14 cellular contexts compared by ENCODE assay signal in the genomic region with DNA sequence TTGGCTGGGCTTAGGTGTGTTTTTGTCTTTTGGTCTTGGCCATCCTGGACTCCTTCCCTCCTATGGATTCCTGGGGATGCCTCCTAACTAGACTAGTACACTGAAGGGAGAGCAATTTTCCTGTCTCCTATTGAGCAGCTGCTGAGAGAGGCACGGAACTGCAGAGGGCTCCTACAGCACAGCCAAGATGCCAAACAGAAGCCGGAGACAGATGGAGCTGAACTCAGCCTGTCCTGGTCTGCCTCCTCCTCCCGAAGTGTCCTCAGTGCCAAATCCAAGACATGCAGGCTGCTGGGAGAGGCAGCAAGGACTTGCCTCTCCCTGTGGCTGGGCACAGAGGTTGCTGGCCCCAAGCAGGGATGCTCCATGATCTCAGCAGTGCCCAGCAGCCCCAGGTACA.
DNase-seq lines count a peak whose midpoint lies in the region; ATAC-seq and TF ChIP-seq lines count a peak whose summit lies in the region.
"Had no signal": no experiment of that assay in that cellular context is flagged by ENCODE, and none has a peak within 500 bp of the region (broad histone marks: within the 10 kb centered on the region; RNA-seq: fewer than 3 reads in every experiment).

No MANE protein-coding gene starts in this region.

- CTCF ChIA-PET in AG04450 (lab: Charles Lee): no interaction called here

- H3K4me3 ChIP-seq in AG04450 (ENCODE audit: low read depth, low read length) (no peak overlapping the region), MG63 (no peak overlapping the region), esophagus muscularis mucosa (no peak overlapping the region)
- H3K4me3 ChIP-seq: cardiac muscle cell had no signal

- DNase-seq in AG04450 (ENCODE audit: low read depth, low spot score): no peak
- peak; percentile 8 for DNase-seq in MG63
- no peak for DNase-seq in esophagus muscularis mucosa (ENCODE audit: extremely low spot score)
- peak; percentile 72 for DNase-seq in occipital lobe (lab: John Stamatoyannopoulos, UW)
- DNase-seq in HuH-7 (ENCODE audit: low spot score): no peak
- DNase-seq in stimulated activated CD4-positive, alpha-beta T cell treated with anti-CD3 and anti-CD28 coated beads, Interleukin-4, amount 100 ng/mL, for 24 hours: no peak
- no peak for DNase-seq in activated T-cell treated with anti-CD3 and anti-CD28 coated beads, Interleukin-2, amount 50 U/mL, for 4 hours
- DNase-seq in posterior vena cava (ENCODE audit: low spot score): no peak
- DNase-seq: activated CD4-positive, alpha-beta T cell treated with anti-CD3 and anti-CD28 coated beads, Interleukin-2, amount 10 ng/mL, durations not matched to agents 24 days and 14 days; BE2C; NCI-H2029; nephron progenitor cell; T-helper 2 cell had no signal

- H3K4me3 Mint-ChIP-seq in activated T-cell treated with anti-CD3 and anti-CD28 coated beads, Interleukin-2, amount 50 U/mL, for 4 hours: no peak overlapping the region
- H3K4me3 Mint-ChIP-seq: activated CD4-positive, alpha-beta T cell treated with anti-CD3 and anti-CD28 coated beads, Interleukin-2, amount 10 ng/mL, durations not matched to agents 24 days and 14 days; nephron progenitor cell had no signal

- peaks cover 8% of the 10 kb centered on the region for H3K27me3 ChIP-seq in AG04450 (ENCODE audit: control insufficient read depth, insufficient read depth, low read length)
- H3K27me3 ChIP-seq in MG63: no peaks in the 10 kb centered on the region
- no peaks in the 10 kb centered on the region for H3K27me3 ChIP-seq in esophagus muscularis mucosa
- H3K27me3 ChIP-seq: BE2C, cardiac muscle cell had no signal

- H3K36me3 Mint-ChIP-seq in activated T-cell treated with anti-CD3 and anti-CD28 coated beads, Interleukin-2, amount 50 U/mL, for 4 hours (ENCODE audit: insufficient read depth): no peaks in the 10 kb centered on the region

- ATAC-seq in activated T-cell treated with anti-CD3 and anti-CD28 coated beads, Interleukin-2, amount 50 U/mL, for 4 hours: no peak

- H3K9me3 Mint-ChIP-seq in activated T-cell treated with anti-CD3 and anti-CD28 coated beads, Interleukin-2, amount 50 U/mL, for 4 hours: no peaks in the 10 kb centered on the region

- H3K27ac ChIP-seq in AG04450 (ENCODE audit: low read depth, low read length) (peak overlapping the region; percentile 21), esophagus muscularis mucosa (replicated peaks in 1 of 4) (no peak overlapping the region)
- H3K27ac ChIP-seq: cardiac muscle cell had no signal

- intact Hi-C loops in esophagus muscularis mucosa (cut with DNase I) (no loop called here), posterior vena cava (cut with DNase I) (loop anchor here in 1 of 2 donors (5.0 kb wide), 1 partner anchor 1396 kb away; no protein-coding TSS in a partner anchor)

- peaks cover 5 to 24% (median 18%) of the 10 kb centered on the region in 4 donors for H3K4me1 ChIP-seq in esophagus muscularis mucosa
- H3K4me1 ChIP-seq: BE2C had no signal

- peaks cover 13% of the 10 kb centered on the region for H3K27me3 Mint-ChIP-seq in activated T-cell treated with anti-CD3 and anti-CD28 coated beads, Interleukin-2, amount 50 U/mL, for 4 hours (ENCODE audit: low read depth)
- H3K27me3 Mint-ChIP-seq: activated CD4-positive, alpha-beta T cell treated with anti-CD3 and anti-CD28 coated beads, Interleukin-2, amount 10 ng/mL, durations not matched to agents 24 days and 14 days had no signal

- TF ChIP-seq EP300 in esophagus muscularis mucosa (IDR thresholded peaks at IDR 0.05): no peak

- TF ChIP-seq CTCF in AG04450 (IDR thresholded peaks at IDR 0.05; ENCODE audit: low read depth, low read length) (no peak), esophagus muscularis mucosa (IDR thresholded peaks at IDR 0.05) (peak in 2 of 3 experiments; percentile 15 to 28)

- H3K4me1 Mint-ChIP-seq in activated T-cell treated with anti-CD3 and anti-CD28 coated beads, Interleukin-2, amount 50 U/mL, for 4 hours (ENCODE audit: low read depth): no peaks in the 10 kb centered on the region

- POLR2A ChIA-PET in AG04450 (lab: Yijun Ruan, JAX): no interaction called here

- no peaks in the 10 kb centered on the region for H3K36me3 ChIP-seq in MG63
- H3K36me3 ChIP-seq in esophagus muscularis mucosa: no peaks in the 10 kb centered on the region
- H3K36me3 ChIP-seq: BE2C, cardiac muscle cell had no signal

- no peaks in the 10 kb centered on the region for H3K9me3 ChIP-seq in AG04450 (ENCODE audit: control insufficient read depth, insufficient read depth, low read length)
- H3K9me3 ChIP-seq in MG63: no peaks in the 10 kb centered on the region
- H3K9me3 ChIP-seq in esophagus muscularis mucosa: no peaks in the 10 kb centered on the region
- H3K9me3 ChIP-seq: BE2C had no signal

- TF ChIP-seq POLR2A in esophagus muscularis mucosa (IDR thresholded peaks at IDR 0.05; ENCODE audit: low read depth): no peak

- 17% methylated on average over 2 of the region's 3 CpGs for WGBS in esophagus muscularis mucosa

Comparison
In these comparisons a context has a peak if more than half of its experiments do, and no peak if none do; other contexts are left out.
1. DNase-seq: peak in MG63 (single experiment) and occipital lobe (single experiment); none in AG04450 (single experiment), esophagus muscularis mucosa (single experiment), HuH-7 (single experiment), stimulated activated CD4-positive, alpha-beta T cell treated with anti-CD3 and anti-CD28 coated beads, Interleukin-4, amount 100 ng/mL, for 24 hours (single experiment), activated T-cell treated with anti-CD3 and anti-CD28 coated beads, Interleukin-2, amount 50 U/mL, for 4 hours (single experiment) and posterior vena cava (single experiment).